In genomic region chr3:83189634-83190033, GRCh38 we compare ENCODE assay signal across 18 cellular contexts.
"Had no signal": no experiment of that assay in that cellular context is flagged by ENCODE, and none has a peak within 500 bp of the region (broad histone marks: within the 10 kb centered on the region; RNA-seq: fewer than 3 reads in every experiment).

No MANE protein-coding gene starts in this region.

- ATAC-seq: activated CD4-positive, CD25-positive, alpha-beta regulatory T cell treated with anti-CD3 and anti-CD28 coated beads, Interleukin-2, amount 50 U/mL, for 24 hours; body of pancreas; gastroesophageal sphincter; heart left ventricle; left cardiac atrium; mucosa of descending colon; psoas muscle; stimulated activated naive CD8-positive, alpha-beta T cell treated with anti-CD3 and anti-CD28 coated beads, Interleukin-15, Interleukin-2, amounts not matched to agents 100 U/mL and 50 U/mL, for 24 hours had no signal

- DNase-seq: activated CD4-positive, alpha-beta memory T cell treated with anti-CD3 and anti-CD28 coated beads, Interleukin-2, amount 10 ng/mL, durations not matched to agents 7 days and 5 days; activated CD4-positive, alpha-beta T cell treated with anti-CD3 and anti-CD28 coated beads, Interleukin-2, amount 10 ng/mL, durations not matched to agents 24 days and 14 days; activated effector memory CD4-positive, alpha-beta T cell treated with anti-CD3 and anti-CD28 coated beads, Interleukin-2, amount 50 U/mL, for 16 hours; activated naive CD4-positive, alpha-beta T cell treated with anti-CD3 and anti-CD28 coated beads, Interleukin-2, amount 10 ng/mL, durations not matched to agents 7 days and 5 days; body of pancreas; heart left ventricle; islet precursor cell; left cardiac atrium; mesendoderm; mucosa of descending colon; nephron progenitor cell; pancreas; psoas muscle; stimulated activated CD4-positive, alpha-beta T cell treated with anti-CD3 and anti-CD28 coated beads, Interleukin-12 subunit alpha, Interleukin-12 subunit beta, amount 100 ng/mL, for 4 hours; stimulated activated CD4-positive, alpha-beta T cell treated with anti-CD3 and anti-CD28 coated beads, Interleukin-4, amount 100 ng/mL, for 4 hours; stimulated activated naive CD8-positive, alpha-beta T cell treated with anti-CD3 and anti-CD28 coated beads, Interleukin-15, Interleukin-2, amounts not matched to agents 100 U/mL and 50 U/mL, for 24 hours had no signal
